17 cellular contexts compared by ENCODE assay signal in genomic region chr12:5523396-5524115, GRCh38.
DNase-seq lines count a peak whose midpoint lies in the region; ATAC-seq and TF ChIP-seq lines count a peak whose summit lies in the region.
"Had no signal": no experiment of that assay in that cellular context is flagged by ENCODE, and none has a peak within 500 bp of the region (broad histone marks: within the 10 kb centered on the region; RNA-seq: fewer than 3 reads in every experiment).

No MANE protein-coding gene starts in this region.

- no peak for TF ChIP-seq CTCF in esophagus muscularis mucosa (IDR thresholded peaks at IDR 0.05)
- no peak for TF ChIP-seq CTCF in neural progenitor cell (IDR thresholded peaks at IDR 0.05)
- TF ChIP-seq CTCF in vagina (IDR thresholded peaks at IDR 0.05): no peak
- TF ChIP-seq CTCF in brain microvascular endothelial cell (IDR thresholded peaks at IDR 0.05; ENCODE audit: low read depth, low read length, missing control alignments): no peak

- H3K4me1 Mint-ChIP-seq in neural progenitor cell: peaks cover 3% of the 10 kb centered on the region
- H3K4me1 Mint-ChIP-seq: CD4-positive, alpha-beta memory T cell had no signal

- H3K36me3 ChIP-seq in esophagus muscularis mucosa (no peaks in the 10 kb centered on the region), neural progenitor cell (no peaks in the 10 kb centered on the region), vagina (no peaks in the 10 kb centered on the region), brain microvascular endothelial cell (replicated peaks) (no peaks in the 10 kb centered on the region)

- no peaks in the 10 kb centered on the region for H3K27me3 ChIP-seq in esophagus muscularis mucosa
- no peaks in the 10 kb centered on the region for H3K27me3 ChIP-seq in neural progenitor cell
- no peaks in the 10 kb centered on the region for H3K27me3 ChIP-seq in vagina
- no peaks in the 10 kb centered on the region for H3K27me3 ChIP-seq in brain microvascular endothelial cell (replicated peaks)

- in situ Hi-C loops in brain microvascular endothelial cell (cut with HindIII; ENCODE audit: low pct_ligation_motif_present, low sequenced_read_pairs): no loop called here

- no peaks in the 10 kb centered on the region for H3K9me3 Mint-ChIP-seq in neural progenitor cell

- H3K27ac Mint-ChIP-seq in neural progenitor cell: peak overlapping the region; percentile 72
- H3K27ac Mint-ChIP-seq: CD4-positive, alpha-beta memory T cell had no signal

- no peak overlapping the region for H3K9ac ChIP-seq in neural progenitor cell
- H3K9ac ChIP-seq: GM23248 had no signal

- WGBS in esophagus muscularis mucosa: 91% methylated on average over 24 of the region's 24 CpGs

- H3K27me3 Mint-ChIP-seq in neural progenitor cell (ENCODE audit: insufficient read depth, low read depth): peaks cover 11% of the 10 kb centered on the region

- no peaks in the 10 kb centered on the region for H3F3A ChIP-seq in neural progenitor cell (ENCODE audit: low read depth)

- no peak for ATAC-seq in GM19467 (IDR thresholded peaks at IDR 0.05; ENCODE audit: unreplicated experiment)

- no peaks in the 10 kb centered on the region for H3K79me2 ChIP-seq in neural progenitor cell (ENCODE audit: low read depth)

- H3K36me3 Mint-ChIP-seq in neural progenitor cell: no peaks in the 10 kb centered on the region
- H3K36me3 Mint-ChIP-seq: CD4-positive, alpha-beta memory T cell had no signal

- H2AFZ ChIP-seq in neural progenitor cell (replicated peaks): no peak overlapping the region
- H2AFZ ChIP-seq: GM23248 had no signal

- intact Hi-C loops in esophagus muscularis mucosa (cut with DNase I) (no loop called here), vagina (cut with DNase I) (no loop called here)

- no peak for TF ChIP-seq EP300 in esophagus muscularis mucosa (IDR thresholded peaks at IDR 0.05)

- no peaks in the 10 kb centered on the region for H4K20me1 ChIP-seq in neural progenitor cell (ENCODE audit: low read depth)

- H3K4me2 ChIP-seq in neural progenitor cell: no peak overlapping the region

- H3K4me1 ChIP-seq in esophagus muscularis mucosa (no peaks in the 10 kb centered on the region), neural progenitor cell (peaks cover 5% of the 10 kb centered on the region), vagina (no peaks in the 10 kb centered on the region)

- H3K4me3 ChIP-seq in esophagus muscularis mucosa (no peak overlapping the region), neural progenitor cell (no peak overlapping the region), vagina (no peak overlapping the region), brain microvascular endothelial cell (ENCODE audit: low read depth, low read length) (no peak overlapping the region)
- H3K4me3 ChIP-seq: GM23248 had no signal

- DNase-seq in activated CD8-positive, alpha-beta memory T cell treated with anti-CD3 and anti-CD28 coated beads, Interleukin-2, amount 50 U/mL, for 48 hours: peak; percentile 8
- DNase-seq in activated CD8-positive, alpha-beta memory T cell treated with anti-CD3 and anti-CD28 coated beads for 24 hours: no peak
- DNase-seq in esophagus muscularis mucosa (ENCODE audit: extremely low spot score) (peak; percentile 60), neural progenitor cell (ENCODE audit: low spot score) (no peak), vagina (ENCODE audit: extremely low spot score in 2 of 2) (peak; percentile 62 to 82), brain microvascular endothelial cell (no peak)
- DNase-seq: C1 segment of cervical spinal cord; Calu3; CD4-positive, alpha-beta memory T cell; COR-L47; DMS53; DMS79 treated with DMSO at 0.1 percent for 48 hours; GF-D8; GM23248; H7; HCEC 1CT had no signal

- H3K4me3 Mint-ChIP-seq in neural progenitor cell: no peak overlapping the region
- H3K4me3 Mint-ChIP-seq: CD4-positive, alpha-beta memory T cell had no signal

- no peaks in the 10 kb centered on the region for H3K9me3 ChIP-seq in esophagus muscularis mucosa
- no peaks in the 10 kb centered on the region for H3K9me3 ChIP-seq in neural progenitor cell (ENCODE audit: low read depth)
- no peaks in the 10 kb centered on the region for H3K9me3 ChIP-seq in vagina

- no peak overlapping the region for H3K27ac ChIP-seq in esophagus muscularis mucosa (replicated peaks in 1 of 4)
- H3K27ac ChIP-seq in neural progenitor cell: no peak overlapping the region
- H3K27ac ChIP-seq in vagina: no peak overlapping the region
- H3K27ac ChIP-seq in brain microvascular endothelial cell: no peak overlapping the region
- H3K27ac ChIP-seq: GM23248 had no signal

- TF ChIP-seq POLR2A in esophagus muscularis mucosa (IDR thresholded peaks at IDR 0.05; ENCODE audit: low read depth) (no peak), vagina (IDR thresholded peaks at IDR 0.05) (no peak)

Comparison
In these comparisons a context has a peak if more than half of its experiments do, and no peak if none do; other contexts are left out.
1. DNase-seq: peak in activated CD8-positive, alpha-beta memory T cell treated with anti-CD3 and anti-CD28 coated beads, Interleukin-2, amount 50 U/mL, for 48 hours (single experiment), esophagus muscularis mucosa (single experiment) and vagina (2 of 2); none in activated CD8-positive, alpha-beta memory T cell treated with anti-CD3 and anti-CD28 coated beads for 24 hours (single experiment), neural progenitor cell (single experiment) and brain microvascular endothelial cell (single experiment).